30 cellular contexts compared by ENCODE assay signal in the genomic region with DNA sequence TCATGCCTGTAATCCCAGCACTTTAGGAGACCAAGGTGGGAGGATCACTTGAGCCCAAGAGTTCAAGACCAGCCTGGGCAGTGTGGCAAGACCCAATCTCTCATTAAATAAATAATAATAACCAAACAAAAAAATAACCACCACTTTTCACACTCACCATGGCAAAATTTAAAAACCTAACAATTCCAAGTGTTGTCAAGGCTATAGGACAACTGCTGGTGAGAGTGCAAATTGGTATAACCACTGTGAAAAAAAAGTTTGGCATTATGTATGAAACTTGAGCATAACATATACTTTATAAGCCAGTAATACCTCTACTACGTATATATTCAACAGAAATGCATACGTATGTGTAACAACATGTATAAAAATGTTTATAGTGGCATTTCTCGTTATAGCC.
"Had no signal": no experiment of that assay in that cellular context is flagged by ENCODE, and none has a peak within 500 bp of the region (broad histone marks: within the 10 kb centered on the region; RNA-seq: fewer than 3 reads in every experiment).

No MANE protein-coding gene starts in this region.

- H3K4me3 ChIP-seq: heart right ventricle, lower lobe of right lung, ovary, right atrium auricular region, skin epidermis, stomach, testis, thyroid gland, upper lobe of right lung had no signal

- FAIRE-seq: keratinocyte, urothelium cell line had no signal

- H3K4me3 Mint-ChIP-seq: natural killer cell, nephron progenitor cell had no signal

- H3K36me3 Mint-ChIP-seq: natural killer cell had no signal

- ATAC-seq: heart right ventricle; left cardiac atrium; left lobe of liver; left ventricle myocardium superior; lower lobe of right lung; natural killer cell; sciatic nerve; stimulated activated naive B cell treated with anti-CD40 and anti-IgM and Interleukin-4, amounts not matched to agents 10 μg/mL and 1 μg/mL and 100 μg/mL, for 72 hours; stimulated activated naive CD8-positive, alpha-beta T cell treated with anti-CD3 and anti-CD28 coated beads, Interleukin-15, Interleukin-2, amounts not matched to agents 100 U/mL and 50 U/mL, for 24 hours; upper lobe of right lung had no signal

- H3K27ac ChIP-seq: heart right ventricle, lower lobe of right lung, ovary, right atrium auricular region, skin epidermis, stomach, testis, thyroid gland, upper lobe of right lung had no signal

- H3K27ac Mint-ChIP-seq: nephron progenitor cell, progenitor cell of endocrine pancreas had no signal

- H3K27me3 Mint-ChIP-seq: naive B cell; progenitor cell of endocrine pancreas; stimulated activated naive B cell treated with anti-CD40 and anti-IgM and Interleukin-4, amounts not matched to agents 10 μg/mL and 1 μg/mL and 100 μg/mL, for 72 hours had no signal

- H3K9me3 Mint-ChIP-seq: naive B cell; natural killer cell; nephron progenitor cell; stimulated activated naive B cell treated with anti-CD40 and anti-IgM and Interleukin-4, amounts not matched to agents 10 μg/mL and 1 μg/mL and 100 μg/mL, for 72 hours had no signal

- DNase-seq: heart right ventricle; hippocampal formation; kidney glomerular epithelial cell; left cardiac atrium; left ventricle myocardium superior; lower lobe of right lung; mammary epithelial cell; mesenchymal stem cell; naive B cell; natural killer cell; nephron progenitor cell; ovary; stimulated activated CD4-positive, alpha-beta T cell treated with anti-CD3 and anti-CD28 coated beads, Interleukin-12 subunit alpha, Interleukin-12 subunit beta, amount 100 ng/mL, for 4 hours; stimulated activated CD4-positive, alpha-beta T cell treated with anti-CD3 and anti-CD28 coated beads, Interleukin-15, amount 100 ng/mL, for 24 hours; stimulated activated CD4-positive, alpha-beta T cell treated with anti-CD3 and anti-CD28 coated beads, Interleukin-2, amount 100 ng/mL, for 24 hours; stimulated activated CD4-positive, alpha-beta T cell treated with anti-CD3 and anti-CD28 coated beads, Interleukin-4, amount 100 ng/mL, for 1 hour; stimulated activated naive B cell treated with anti-CD40 and anti-IgM and Interleukin-4, amounts not matched to agents 10 μg/mL and 1 μg/mL and 100 μg/mL, for 72 hours; stimulated activated naive CD8-positive, alpha-beta T cell treated with anti-CD3 and anti-CD28 coated beads, Interleukin-15, Interleukin-2, amounts not matched to agents 100 U/mL and 50 U/mL, for 24 hours; stomach; testis; thyroid gland; trophoblast cell; upper lobe of right lung had no signal

- H3K9me3 ChIP-seq: heart right ventricle, lower lobe of right lung, ovary, right atrium auricular region, stomach, testis, thyroid gland, upper lobe of right lung had no signal
